In the genomic region with DNA sequence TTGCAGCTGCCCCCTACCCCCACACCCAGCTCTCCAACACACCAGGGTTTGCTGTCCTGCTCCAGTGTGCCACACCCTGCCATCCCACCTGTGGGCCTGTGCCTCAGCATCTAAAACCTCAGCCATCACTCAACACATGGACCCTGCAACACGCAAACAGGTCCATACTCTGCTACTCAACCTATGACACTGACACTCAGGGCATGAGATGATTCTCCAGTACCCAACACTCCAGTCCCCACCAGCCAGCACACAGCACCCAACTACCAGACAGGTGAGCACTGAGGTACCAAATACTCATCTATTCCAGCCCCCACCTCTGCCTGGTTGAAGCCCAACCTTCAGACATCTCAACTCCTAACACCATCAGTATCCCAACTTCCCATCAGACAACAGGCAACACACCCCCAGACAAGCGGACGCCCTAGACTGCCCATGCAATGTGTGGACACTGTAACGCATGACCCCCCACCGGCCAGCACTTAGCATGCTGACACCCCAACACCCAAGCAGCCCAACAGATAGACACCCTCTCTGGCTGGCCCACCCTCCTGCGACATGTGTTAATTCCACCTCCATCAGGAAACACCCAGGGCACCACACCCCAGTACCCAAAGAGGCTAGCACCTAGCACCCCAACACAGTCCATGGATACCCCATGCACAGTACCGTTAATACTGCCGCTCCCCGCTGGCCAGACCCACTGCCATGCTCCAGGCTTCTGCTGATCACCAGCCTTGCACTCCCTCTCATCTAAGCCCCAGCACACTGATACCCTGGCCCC, we compare ENCODE assay signal across 26 cellular contexts. TPM values are rescaled to one million over a fixed set of nuclear protein-coding genes. Genes with fewer than 3 reads are reported as not detected.
DNase-seq lines count a peak whose midpoint lies in the region; ATAC-seq and TF ChIP-seq lines count a peak whose summit lies in the region.
"Had no signal": no experiment of that assay in that cellular context is flagged by ENCODE, and none has a peak within 500 bp of the region (broad histone marks: within the 10 kb centered on the region; RNA-seq: fewer than 3 reads in every experiment).

No MANE protein-coding gene starts in this region.

- TF ChIP-seq CTCF in Panc1 (IDR thresholded peaks at IDR 0.05) (no peak), endothelial cell (IDR thresholded peaks at IDR 0.05; ENCODE audit: unreplicated experiment) (no peak), progenitor cell of endocrine pancreas (IDR thresholded peaks at IDR 0.05; ENCODE audit: unreplicated experiment) (no peak), smooth muscle cell (IDR thresholded peaks at IDR 0.05; ENCODE audit: borderline replicate concordance, insufficient read depth, poor library complexity, severe bottlenecking) (no peak)

- BruUV-seq in Panc1 (replicated peaks; lab: Mats Ljungman, UMichigan): no TSS peak

- no peak overlapping the region for H3K4me2 ChIP-seq in smooth muscle cell

- no peaks in the 10 kb centered on the region for H3K36me3 ChIP-seq in Panc1 (ENCODE audit: control insufficient read depth, insufficient read depth, low read length)
- H3K36me3 ChIP-seq in smooth muscle cell (ENCODE audit: low read depth): no peaks in the 10 kb centered on the region
- H3K36me3 ChIP-seq: breast epithelium, suprapubic skin had no signal

- peak overlapping the region; percentile 14 for H3K27ac Mint-ChIP-seq in endothelial cell (ENCODE audit: unreplicated experiment)
- peak overlapping the region; percentile 56 for H3K27ac Mint-ChIP-seq in progenitor cell of endocrine pancreas
- H3K27ac Mint-ChIP-seq: nephron progenitor cell, WTC11 had no signal

- H3K9ac ChIP-seq in smooth muscle cell (ENCODE audit: low read depth): no peak overlapping the region

- H3K27me3 Mint-ChIP-seq in endothelial cell (ENCODE audit: unreplicated experiment) (peaks cover 11% of the 10 kb centered on the region), progenitor cell of endocrine pancreas (no peaks in the 10 kb centered on the region)

- no peak overlapping the region for H3K4me3 ChIP-seq in Panc1 (ENCODE audit: low read depth in 2 of 2, low read length in 2 of 2)
- no peak overlapping the region for H3K4me3 ChIP-seq in smooth muscle cell
- H3K4me3 ChIP-seq: breast epithelium, suprapubic skin had no signal

- H3K79me2 ChIP-seq in smooth muscle cell (ENCODE audit: low read depth): no peaks in the 10 kb centered on the region

- H2AFZ ChIP-seq in smooth muscle cell (ENCODE audit: low read depth): no peak overlapping the region

- in situ Hi-C loops in Panc1 (cut with HindIII; ENCODE audit: low pct_unique_long_range_greater_than_20kb, low sequenced_read_pairs): no loop called here

- H3K9me3 ChIP-seq in Panc1 (ENCODE audit: control insufficient read depth, insufficient read depth, low read depth, low read length) (no peaks in the 10 kb centered on the region), smooth muscle cell (replicated peaks; ENCODE audit: low read depth) (no peaks in the 10 kb centered on the region)
- H3K9me3 ChIP-seq: breast epithelium, suprapubic skin had no signal

- peaks cover 18% of the 10 kb centered on the region for H3K4me1 Mint-ChIP-seq in endothelial cell (ENCODE audit: unreplicated experiment)
- H3K4me1 Mint-ChIP-seq in progenitor cell of endocrine pancreas (ENCODE audit: low read depth): peaks cover 7% of the 10 kb centered on the region

- no peaks in the 10 kb centered on the region for H3F3A ChIP-seq in smooth muscle cell (ENCODE audit: low read depth)

- no peaks in the 10 kb centered on the region for H3K9me3 Mint-ChIP-seq in endothelial cell (ENCODE audit: unreplicated experiment)
- peaks cover 7% of the 10 kb centered on the region for H3K9me3 Mint-ChIP-seq in progenitor cell of endocrine pancreas (ENCODE audit: low read depth)
- H3K9me3 Mint-ChIP-seq: nephron progenitor cell, WTC11 had no signal

- H3K4me3 Mint-ChIP-seq in endothelial cell (ENCODE audit: unreplicated experiment) (peak overlapping the region; percentile 60), progenitor cell of endocrine pancreas (ENCODE audit: low read depth) (no peak overlapping the region)
- H3K4me3 Mint-ChIP-seq: nephron progenitor cell, WTC11 had no signal

- H3K27ac ChIP-seq in Panc1 (ENCODE audit: low read length) (no peak overlapping the region), smooth muscle cell (ENCODE audit: low read depth) (no peak overlapping the region)
- H3K27ac ChIP-seq: breast epithelium, suprapubic skin had no signal

- H4K20me1 ChIP-seq in smooth muscle cell (ENCODE audit: low read depth): no peaks in the 10 kb centered on the region

- DNase-seq in activated CD8-positive, alpha-beta memory T cell treated with anti-CD3 and anti-CD28 coated beads, Interleukin-2, amount 50 U/mL, for 48 hours: peak; percentile 48
- DNase-seq in activated CD8-positive, alpha-beta memory T cell treated with anti-CD3 and anti-CD28 coated beads for 24 hours: no peak
- DNase-seq in Panc1 (ENCODE audit: low read depth, low spot score) (no peak), endothelial cell (ENCODE audit: low spot score) (no peak), progenitor cell of endocrine pancreas (ENCODE audit: low spot score, unreplicated experiment) (no peak), smooth muscle cell (lab: John Stamatoyannopoulos, UW; ENCODE audit: unreplicated experiment) (no peak)
- DNase-seq: ACHN, C1 segment of cervical spinal cord, DMS153, foreskin fibroblast, GDM1, H7, IMR-90, kidney glomerular epithelial cell, mesendoderm, NCI-H1436, NCI-H2171, NCI-H748 treated with DMSO at 0.1 percent for 48 hours, nephron progenitor cell, SHP77 had no signal

- ATAC-seq in Panc1: 0 out of 2 replicates have a peak, but pooled peaks have one; percentile 4
- ATAC-seq in HG03196 (IDR thresholded peaks at IDR 0.05; ENCODE audit: unreplicated experiment): no peak
- ATAC-seq in GM21786 (IDR thresholded peaks at IDR 0.05; ENCODE audit: unreplicated experiment): no peak
- ATAC-seq: WTC11 had no signal

- H3K36me3 Mint-ChIP-seq in endothelial cell (ENCODE audit: low read depth, unreplicated experiment) (peaks cover 32% of the 10 kb centered on the region), progenitor cell of endocrine pancreas (ENCODE audit: insufficient read depth) (peaks cover 4% of the 10 kb centered on the region)
- H3K36me3 Mint-ChIP-seq: WTC11 had no signal

- H3K4me1 ChIP-seq in Panc1 (ENCODE audit: control insufficient read depth, insufficient read depth, low read length) (no peaks in the 10 kb centered on the region), smooth muscle cell (ENCODE audit: low read depth) (no peaks in the 10 kb centered on the region)
- H3K4me1 ChIP-seq: breast epithelium had no signal

- intact Hi-C loops in Panc1 (cut with micrococcal nuclease; ENCODE audit: unreplicated experiment): no loop called here

- POLR2A ChIA-PET in Panc1 (lab: Charles Lee): no interaction called here

- WGBS in smooth muscle cell (ENCODE audit: low lambda C conversion rate): 95% methylated on average over 9 of the region's 9 CpGs

- CTCF ChIA-PET in Panc1 (lab: Charles Lee): no interaction called here

- H3K27me3 ChIP-seq in Panc1 (ENCODE audit: control insufficient read depth, insufficient read depth, low read length): no peaks in the 10 kb centered on the region
- H3K27me3 ChIP-seq in smooth muscle cell (ENCODE audit: low read depth): no peaks in the 10 kb centered on the region
- H3K27me3 ChIP-seq: suprapubic skin had no signal

RNA-seq across cellular contexts. Expression of gene ZAP70, which starts 25.1 kb away (rescaled TPM):
- total RNA-seq in Panc1 (2021; ENCODE audit: unreplicated experiment) (0.54 TPM), endothelial cell (ENCODE audit: unreplicated experiment) (93.4 TPM), progenitor cell of endocrine pancreas (2.6 and 3.8 TPM in 2 replicates), smooth muscle cell (0.40 TPM in 1 of 2 replicates, not detected in the other)
- 0.33 TPM for polyA plus RNA-seq in Panc1 (2012; ENCODE audit: insufficient read length)
- polyA plus RNA-seq in smooth muscle cell: 0.24 and 0.31 TPM in 2 replicates
- total RNA-seq: MCF 10A had no signal

Comparison
In these comparisons a context has a peak if more than half of its experiments do, and no peak if none do; other contexts are left out.
1. RNA of gene ZAP70, which starts 25.1 kb away (total RNA-seq): 93.4 TPM in endothelial cell (single experiment); 2.6 to 3.8 TPM in progenitor cell of endocrine pancreas, 0.54 TPM in Panc1 (single experiment) and 0.40 TPM in smooth muscle cell; every median in the first group is over 10 times any median in the second.